27 cellular contexts compared by ENCODE assay signal in genomic region chr10:10865913-10866312, GRCh38.
"Had no signal": no experiment of that assay in that cellular context is flagged by ENCODE, and none has a peak within 500 bp of the region (broad histone marks: within the 10 kb centered on the region; RNA-seq: fewer than 3 reads in every experiment).

No MANE protein-coding gene starts in this region.

- H3K36me3 ChIP-seq: cardiac muscle cell, Peyer's patch, WERI-Rb-1 had no signal

- H3K27ac Mint-ChIP-seq: activated CD4-positive, alpha-beta memory T cell treated with anti-CD3 and anti-CD28 coated beads, Interleukin-2, amount 10 ng/mL, durations not matched to agents 7 days and 5 days; activated naive CD4-positive, alpha-beta T cell treated with anti-CD3 and anti-CD28 coated beads, Interleukin-2, amount 50 U/mL, for 24 hours; activated naive CD8-positive, alpha-beta T cell treated with anti-CD3 and anti-CD28 coated beads, Interleukin-2, amount 10 ng/mL, durations not matched to agents 7 days and 5 days; activated T-cell treated with anti-CD3 and anti-CD28 coated beads, Interleukin-2, amount 50 U/mL, for 72 hours; activated T-helper 17 cell treated with anti-CD3 and anti-CD28 coated beads, Interleukin-2, amount 50 U/mL, for 72 hours; brain had no signal

- H3K9ac ChIP-seq: KMS-11 had no signal

- H3K9me3 ChIP-seq: Peyer's patch had no signal

- H3K4me3 ChIP-seq: cardiac muscle cell, Peyer's patch had no signal

- H3K4me3 Mint-ChIP-seq: activated CD4-positive, alpha-beta memory T cell treated with anti-CD3 and anti-CD28 coated beads, Interleukin-2, amount 10 ng/mL, durations not matched to agents 7 days and 5 days; activated naive CD4-positive, alpha-beta T cell treated with anti-CD3 and anti-CD28 coated beads, Interleukin-2, amount 50 U/mL, for 24 hours; activated naive CD8-positive, alpha-beta T cell treated with anti-CD3 and anti-CD28 coated beads, Interleukin-2, amount 10 ng/mL, durations not matched to agents 7 days and 5 days; activated T-cell treated with anti-CD3 and anti-CD28 coated beads, Interleukin-2, amount 50 U/mL, for 72 hours; activated T-helper 17 cell treated with anti-CD3 and anti-CD28 coated beads, Interleukin-2, amount 50 U/mL, for 72 hours; brain; central memory CD8-positive, alpha-beta T cell had no signal

- H3K27me3 Mint-ChIP-seq: brain had no signal

- H3K36me3 Mint-ChIP-seq: activated naive CD4-positive, alpha-beta T cell treated with anti-CD3 and anti-CD28 coated beads, Interleukin-2, amount 50 U/mL, for 24 hours; activated naive CD8-positive, alpha-beta T cell treated with anti-CD3 and anti-CD28 coated beads, Interleukin-2, amount 10 ng/mL, durations not matched to agents 7 days and 5 days; brain had no signal

- ATAC-seq: activated T-cell treated with anti-CD3 and anti-CD28 coated beads, Interleukin-2, amount 50 U/mL, for 72 hours; activated T-helper 17 cell treated with anti-CD3 and anti-CD28 coated beads, Interleukin-2, amount 50 U/mL, for 72 hours; PC-3 had no signal

- DNase-seq: activated CD4-positive, alpha-beta memory T cell treated with anti-CD3 and anti-CD28 coated beads, Interleukin-2, amount 10 ng/mL, durations not matched to agents 7 days and 5 days; activated CD4-positive, alpha-beta T cell treated with anti-CD3 and anti-CD28 coated beads for 1 hour; activated CD4-positive, alpha-beta T cell treated with anti-CD3 and anti-CD28 coated beads for 48 hours; activated CD4-positive, CD25-positive, alpha-beta regulatory T cell; activated effector memory CD4-positive, alpha-beta T cell treated with anti-CD3 and anti-CD28 coated beads, Interleukin-2, amount 50 U/mL, for 16 hours; activated naive CD4-positive, alpha-beta T cell; activated naive CD8-positive, alpha-beta T cell treated with anti-CD3 and anti-CD28 coated beads, Interleukin-2, amount 10 ng/mL, durations not matched to agents 7 days and 5 days; activated T-cell treated with anti-CD3 and anti-CD28 coated beads, Interleukin-2, amount 50 U/mL, for 1 hour; activated T-cell treated with anti-CD3 and anti-CD28 coated beads, Interleukin-2, amount 50 U/mL, for 72 hours; NCI-H1105 treated with DMSO at 0.1 percent for 48 hours; NCI-H1436; NCI-H1694; NCI-H1930; NCI-H345; NCI-H524 treated with DMSO at 0.1 percent for 48 hours; PC-3; Peyer's patch; Right ventricle myocardium superior; RPMI8226; T1000; WERI-Rb-1 had no signal

- H3K4me1 ChIP-seq: Peyer's patch had no signal

- H3K4me1 Mint-ChIP-seq: activated naive CD4-positive, alpha-beta T cell treated with anti-CD3 and anti-CD28 coated beads, Interleukin-2, amount 50 U/mL, for 24 hours; activated naive CD8-positive, alpha-beta T cell treated with anti-CD3 and anti-CD28 coated beads, Interleukin-2, amount 10 ng/mL, durations not matched to agents 7 days and 5 days; central memory CD8-positive, alpha-beta T cell had no signal

- H3K27me3 ChIP-seq: cardiac muscle cell, Peyer's patch had no signal

- H3K9me3 Mint-ChIP-seq: activated naive CD4-positive, alpha-beta T cell treated with anti-CD3 and anti-CD28 coated beads, Interleukin-2, amount 50 U/mL, for 24 hours; activated naive CD8-positive, alpha-beta T cell treated with anti-CD3 and anti-CD28 coated beads, Interleukin-2, amount 10 ng/mL, durations not matched to agents 7 days and 5 days; central memory CD8-positive, alpha-beta T cell had no signal

- H3K4me2 ChIP-seq: KMS-11 had no signal

- H3K27ac ChIP-seq: cardiac muscle cell, KMS-11, Peyer's patch, WERI-Rb-1 had no signal
